ENCODE assay signal across 14 cellular contexts in genomic region chr20:23115823-23116222, GRCh38. TPM values are rescaled to one million over a fixed set of nuclear protein-coding genes. Genes with fewer than 3 reads are reported as not detected.
DNase-seq lines count a peak whose midpoint lies in the region; ATAC-seq and TF ChIP-seq lines count a peak whose summit lies in the region.
"Had no signal": no experiment of that assay in that cellular context is flagged by ENCODE, and none has a peak within 500 bp of the region (broad histone marks: within the 10 kb centered on the region; RNA-seq: fewer than 3 reads in every experiment).

No MANE protein-coding gene starts in this region.

- no peak overlapping the region for H3K4me3 Mint-ChIP-seq in HFFc6
- H3K4me3 Mint-ChIP-seq: activated B cell treated with CpG ODN at 0.5 μM for 24 hours; activated T-cell treated with anti-CD3 and anti-CD28 coated beads, Interleukin-2, amount 50 U/mL, for 4 hours had no signal

- no peaks in the 10 kb centered on the region for H3K9me3 ChIP-seq in suprapubic skin
- H3K9me3 ChIP-seq: thoracic aorta had no signal

- TF ChIP-seq CTCF in suprapubic skin (IDR thresholded peaks at IDR 0.05) (no peak), HFFc6 (IDR thresholded peaks at IDR 0.05) (no peak)

- no peak for TF ChIP-seq EP300 in suprapubic skin (IDR thresholded peaks at IDR 0.05)

- peaks cover 51% of the 10 kb centered on the region for H3K4me1 ChIP-seq in suprapubic skin

- peaks cover 27% of the 10 kb centered on the region for H3K27me3 Mint-ChIP-seq in HFFc6 (ENCODE audit: insufficient read depth)

- no peaks in the 10 kb centered on the region for H3K36me3 ChIP-seq in suprapubic skin
- H3K36me3 ChIP-seq: thoracic aorta had no signal

- no peaks in the 10 kb centered on the region for H3K9me3 Mint-ChIP-seq in HFFc6
- H3K9me3 Mint-ChIP-seq: activated B cell treated with CpG ODN at 0.5 μM for 24 hours; activated T-cell treated with anti-CD3 and anti-CD28 coated beads, Interleukin-2, amount 50 U/mL, for 4 hours had no signal

- H3K27ac Mint-ChIP-seq in HFFc6, result no peak overlapping the region
- H3K27ac Mint-ChIP-seq: activated B cell treated with CpG ODN at 0.5 μM for 24 hours had no signal

- ATAC-seq in GM21515 (IDR thresholded peaks at IDR 0.05; ENCODE audit: unreplicated experiment), result peak; percentile 54
- ATAC-seq: activated T-cell treated with anti-CD3 and anti-CD28 coated beads, Interleukin-2, amount 50 U/mL, for 4 hours had no signal

- WGBS in suprapubic skin, result 69% methylated on average over 3 of the region's 3 CpGs

- no peak for TF ChIP-seq POLR2A in suprapubic skin (IDR thresholded peaks at IDR 0.05)

- H3K4me3 ChIP-seq in suprapubic skin, result no peak overlapping the region
- H3K4me3 ChIP-seq: thoracic aorta had no signal

- H3K27me3 ChIP-seq in suprapubic skin, result no peaks in the 10 kb centered on the region

- DNase-seq in NOMO-1 (lab: John Stamatoyannopoulos, UW; ENCODE audit: unreplicated experiment in 2 of 2) (peak; percentile 48 to 80), fibroblast of peridontal ligament (ENCODE audit: extremely low read depth) (peak; percentile 53), suprapubic skin (ENCODE audit: low spot score in 2 of 2) (no peak), HFFc6 (no peak), GM19238 (ENCODE audit: insufficient read length, low spot score) (no peak), retina (no peak)
- DNase-seq: activated B cell treated with CpG ODN at 0.5 μM for 24 hours; activated T-cell treated with anti-CD3 and anti-CD28 coated beads, Interleukin-2, amount 50 U/mL, for 4 hours; hypothalamus; mesendoderm; NCI-H526 had no signal

- peaks cover 14% of the 10 kb centered on the region for H3K4me1 Mint-ChIP-seq in HFFc6 (ENCODE audit: low read depth)
- H3K4me1 Mint-ChIP-seq: activated B cell treated with CpG ODN at 0.5 μM for 24 hours had no signal

- H3K27ac ChIP-seq in suprapubic skin, result peak overlapping the region; percentile 57

- no peaks in the 10 kb centered on the region for H3K36me3 Mint-ChIP-seq in HFFc6 (ENCODE audit: low read depth)

RNA-seq across cellular contexts. Expression of gene CD93, which starts 29.7 kb away (rescaled TPM):
- total RNA-seq in suprapubic skin, result 10 to 100 TPM in 3 of 4 donors, 1 to 10 TPM in 1; 8.1 to 25.1 (median 16.2) TPM
- not detected for total RNA-seq in HFFc6 (2021; fragmentation: NEBNext Ultra II Directional; extraction: Animal tissue kit (Norgen Biotek cat#: 25700))
- total RNA-seq: activated B cell treated with CpG ODN at 0.5 μM for 24 hours, SK-MEL-5 had no signal

Comparison
In these comparisons a context has a peak if more than half of its experiments do, and no peak if none do; other contexts are left out.
1. DNase-seq: peak in NOMO-1 (2 of 2) and fibroblast of peridontal ligament (single experiment); none in suprapubic skin (0 of 2), HFFc6 (single experiment), GM19238 (single experiment) and retina (single experiment).
2. RNA of gene CD93, which starts 29.7 kb away (total RNA-seq): 8.1 to 25.1 TPM in suprapubic skin; not detected in HFFc6; every median in the first group is over 4 times any median in the second.